9 cellular contexts compared by ENCODE assay signal in the genomic region with DNA sequence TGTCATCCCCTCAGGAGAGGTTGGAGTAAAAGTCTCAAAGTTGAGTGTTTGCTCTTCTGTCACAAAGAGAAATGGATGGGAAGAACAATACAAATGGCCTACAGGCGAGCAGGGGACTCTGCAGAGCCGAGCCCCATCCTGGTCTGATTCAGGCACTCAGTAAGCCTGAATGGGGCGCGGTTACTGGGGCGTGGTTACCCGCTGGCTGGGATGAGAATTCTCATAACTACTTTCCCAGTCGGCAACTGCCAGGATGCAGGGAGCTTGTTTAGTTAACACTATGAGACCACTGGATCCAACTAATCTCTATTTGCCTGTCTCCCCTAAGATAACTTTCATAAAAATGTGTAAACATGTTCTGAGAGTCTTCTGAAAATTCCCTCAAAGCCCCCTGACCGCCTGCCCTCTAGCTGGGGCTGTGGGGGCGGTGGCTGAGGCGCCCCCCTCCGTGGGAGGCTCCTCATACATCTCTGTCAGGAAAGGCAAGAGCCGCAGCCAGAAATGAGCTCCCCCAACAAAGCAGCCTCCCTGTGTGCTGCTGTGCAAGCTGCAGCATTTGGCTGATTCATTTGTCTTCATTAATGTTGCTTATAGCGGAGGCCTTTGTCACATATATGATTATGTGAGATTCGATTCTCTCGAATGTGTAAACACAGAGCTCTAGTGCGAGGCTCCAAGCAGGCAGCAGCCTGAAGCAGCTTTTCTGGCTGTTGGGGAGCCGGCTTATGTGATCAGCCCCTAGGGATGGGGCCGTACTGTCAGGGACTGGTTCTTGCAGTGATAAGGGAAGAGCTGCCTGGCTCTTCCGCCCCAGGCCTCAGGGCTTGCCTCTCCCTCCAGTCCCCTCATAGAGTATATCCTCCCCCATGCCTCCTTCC.
A peak's percentile ranks its signal among the peaks of the same experiment; 100 is the strongest.
DNase-seq lines count a peak whose midpoint lies in the region; ATAC-seq and TF ChIP-seq lines count a peak whose summit lies in the region.
"Had no signal": no experiment of that assay in that cellular context is flagged by ENCODE, and none has a peak within 500 bp of the region (broad histone marks: within the 10 kb centered on the region; RNA-seq: fewer than 3 reads in every experiment).

No MANE protein-coding gene starts in this region.

- TF ChIP-seq RAD21 in HCT116 (IDR thresholded peaks at IDR 0.05; ENCODE audit: low read depth) = no peak

- TF ChIP-seq CTCF in HCT116 (IDR thresholded peaks at IDR 0.05 in 2 of 3, conservative IDR thresholded peaks at IDR 0.05 in 1 of 3; ENCODE audit: borderline replicate concordance in 1 of 3, insufficient read depth in 1 of 3, low read depth in 2 of 3, low read length in 2 of 3) (no peak), foreskin keratinocyte (conservative IDR thresholded peaks at IDR 0.05) (peak; percentile 17)
- no peak for TF ChIP-seq CTCF in CD8-positive, alpha-beta T cell (IDR thresholded peaks at IDR 0.05)

- H3K27ac Mint-ChIP-seq in CD8-positive, alpha-beta T cell = no peak overlapping the region
- no peak overlapping the region for H3K27ac Mint-ChIP-seq in activated T-helper 17 cell treated with anti-CD3 and anti-CD28 coated beads, Interleukin-2, amount 50 U/mL, for 72 hours
- H3K27ac Mint-ChIP-seq: dendritic cell treated with granulocyte-macrophage colony-stimulating factor and Interleukin-4, amounts not matched to agents 40 ng/mL and 50 ng/mL, for 4 days had no signal

- H3K4me1 Mint-ChIP-seq in CD8-positive, alpha-beta T cell (ENCODE audit: low read depth) = peaks cover 4% of the 10 kb centered on the region
- peaks cover 8% of the 10 kb centered on the region for H3K4me1 Mint-ChIP-seq in activated T-helper 17 cell treated with anti-CD3 and anti-CD28 coated beads, Interleukin-2, amount 50 U/mL, for 72 hours

- H3K27me3 Mint-ChIP-seq in CD8-positive, alpha-beta T cell (ENCODE audit: low read depth) = peaks cover 5% of the 10 kb centered on the region
- no peaks in the 10 kb centered on the region for H3K27me3 Mint-ChIP-seq in activated T-helper 17 cell treated with anti-CD3 and anti-CD28 coated beads, Interleukin-2, amount 50 U/mL, for 72 hours

- RAD21 ChIA-PET in HCT116 (lab: Charles Lee; ENCODE audit: low non-redundant PET in 1 of 2, low total read pairs in 2 of 2, uncharacterized antibody in 2 of 2, unreplicated experiment in 2 of 2) = no interaction called here

- no peaks in the 10 kb centered on the region for H3K9me3 ChIP-seq in HCT116 (ENCODE audit: control insufficient read depth in 1 of 2, insufficient read depth in 1 of 2, low read depth in 1 of 2, low read length in 2 of 2)
- no peaks in the 10 kb centered on the region for H3K9me3 ChIP-seq in NT2/D1 (ENCODE audit: insufficient read depth, low read length)
- H3K9me3 ChIP-seq in CD8-positive, alpha-beta T cell (ENCODE audit: low read length) = no peaks in the 10 kb centered on the region

- H3K27me3 ChIP-seq in HCT116 (ENCODE audit: insufficient read depth, low read length) = no peaks in the 10 kb centered on the region
- H3K27me3 ChIP-seq in NT2/D1 (ENCODE audit: insufficient read depth, insufficient read length) = no peaks in the 10 kb centered on the region
- H3K27me3 ChIP-seq in foreskin keratinocyte = no peaks in the 10 kb centered on the region
- H3K27me3 ChIP-seq in CD8-positive, alpha-beta T cell (ENCODE audit: insufficient read depth, low read length) = no peaks in the 10 kb centered on the region

- H3K4me1 ChIP-seq in HCT116 (ENCODE audit: control insufficient read depth in 1 of 2, insufficient read depth in 2 of 2, low read length in 2 of 2) = peaks cover 17 to 38% of the 10 kb centered on the region in 2 experiments
- H3K4me1 ChIP-seq in NT2/D1 (ENCODE audit: insufficient read depth, insufficient read length) = no peaks in the 10 kb centered on the region
- H3K4me1 ChIP-seq in foreskin keratinocyte = peaks cover 26% of the 10 kb centered on the region
- H3K4me1 ChIP-seq in CD8-positive, alpha-beta T cell (ENCODE audit: insufficient read depth, low read length) = no peaks in the 10 kb centered on the region

- H3K9ac ChIP-seq in HCT116 (ENCODE audit: low read length) (0 out of 2 replicates have a peak overlapping the region, but pooled peaks have one; percentile 8), NT2/D1 (ENCODE audit: insufficient read length, low read depth) (peak overlapping the region; percentile 21)

- peak overlapping the region; percentile 58 for H3K4me2 ChIP-seq in HCT116 (ENCODE audit: low read length)

- H3K36me3 ChIP-seq in HCT116 (ENCODE audit: control insufficient read depth in 1 of 2, insufficient read depth in 2 of 2, low read length in 2 of 2) (no peaks in the 10 kb centered on the region), NT2/D1 (ENCODE audit: insufficient read depth, insufficient read length, low read length) (no peaks in the 10 kb centered on the region)
- H3K36me3 ChIP-seq in CD8-positive, alpha-beta T cell (ENCODE audit: insufficient read depth, low read length) = no peaks in the 10 kb centered on the region

- H4K20me1 ChIP-seq in HCT116 (ENCODE audit: insufficient read depth) = no peaks in the 10 kb centered on the region

- POLR2A ChIA-PET in HCT116 (lab: Charles Lee) = no interaction called here
- POLR2A ChIA-PET in CD8-positive, alpha-beta T cell (lab: Charles Lee) = interaction anchor here (2.0 kb wide), 1 partner anchor 24 kb away, joined by 8 read pairs; no protein-coding TSS in a partner anchor

- ATAC-seq in HCT116 = peak; percentile 92
- peak; percentile 67 for ATAC-seq in foreskin keratinocyte
- ATAC-seq in CD8-positive, alpha-beta T cell = no peak
- no peak for ATAC-seq in activated T-helper 17 cell treated with anti-CD3 and anti-CD28 coated beads, Interleukin-2, amount 50 U/mL, for 72 hours (replicated peaks)

- no peaks in the 10 kb centered on the region for H3K9me3 Mint-ChIP-seq in CD8-positive, alpha-beta T cell
- H3K9me3 Mint-ChIP-seq in activated T-helper 17 cell treated with anti-CD3 and anti-CD28 coated beads, Interleukin-2, amount 50 U/mL, for 72 hours = no peaks in the 10 kb centered on the region
- H3K9me3 Mint-ChIP-seq: dendritic cell treated with granulocyte-macrophage colony-stimulating factor and Interleukin-4, amounts not matched to agents 40 ng/mL and 50 ng/mL, for 4 days had no signal

- H3K4me3 ChIP-seq in HCT116 (replicated peaks in 1 of 2; ENCODE audit: low read depth in 1 of 2, low read length in 2 of 2) (no peak overlapping the region), NT2/D1 (ENCODE audit: insufficient read length, low read depth) (no peak overlapping the region)
- no peak overlapping the region for H3K4me3 ChIP-seq in CD8-positive, alpha-beta T cell (ENCODE audit: low read depth, low read length)

- no peak for TF ChIP-seq POLR2A in HCT116 (IDR thresholded peaks at IDR 0.05; ENCODE audit: borderline replicate concordance, extremely low read depth, insufficient read depth, insufficient read length)

- no peak overlapping the region for H3K4me3 Mint-ChIP-seq in CD8-positive, alpha-beta T cell
- no peak overlapping the region for H3K4me3 Mint-ChIP-seq in activated T-helper 17 cell treated with anti-CD3 and anti-CD28 coated beads, Interleukin-2, amount 50 U/mL, for 72 hours
- H3K4me3 Mint-ChIP-seq: dendritic cell treated with granulocyte-macrophage colony-stimulating factor and Interleukin-4, amounts not matched to agents 40 ng/mL and 50 ng/mL, for 4 days had no signal

- CTCF ChIA-PET in HCT116 (lab: Charles Lee) = interaction anchor here (1.4 kb wide), 1 partner anchor 122 kb away, joined by 4 read pairs; no protein-coding TSS in a partner anchor
- CTCF ChIA-PET in CD8-positive, alpha-beta T cell (lab: Charles Lee) = no interaction called here

- H3K27ac ChIP-seq in HCT116 (ENCODE audit: low read depth, low read length) = no peak overlapping the region
- peak overlapping the region; percentile 70 for H3K27ac ChIP-seq in foreskin keratinocyte
- H3K27ac ChIP-seq in CD8-positive, alpha-beta T cell (ENCODE audit: low read depth, low read length) = no peak overlapping the region

- no peaks in the 10 kb centered on the region for H3K36me3 Mint-ChIP-seq in CD8-positive, alpha-beta T cell
- H3K36me3 Mint-ChIP-seq in activated T-helper 17 cell treated with anti-CD3 and anti-CD28 coated beads, Interleukin-2, amount 50 U/mL, for 72 hours (ENCODE audit: low read depth) = no peaks in the 10 kb centered on the region

- DNase-seq in HCT116 (ENCODE audit: low read depth, low spot score) = no peak
- DNase-seq in NT2/D1 (ENCODE audit: low read depth, low spot score) = no peak
- DNase-seq in foreskin keratinocyte = peak in 1 of 2 donors; percentile 59
- peak; percentile 90 for DNase-seq in posterior vena cava (ENCODE audit: low spot score)
- DNase-seq in CD8-positive, alpha-beta T cell = no peak
- DNase-seq in DMS53 (lab: John Stamatoyannopoulos, UW) = no peak
- DNase-seq in 8988T = no peak

- no TSS peak for BruUV-seq in HCT116 (replicated peaks; lab: Mats Ljungman, UMichigan)

- no peaks in the 10 kb centered on the region for H3K79me2 ChIP-seq in HCT116 (ENCODE audit: insufficient read depth, low read length)

- intact Hi-C loops in HCT116 (cut with micrococcal nuclease) = no loop called here
- intact Hi-C loops in posterior vena cava (cut with DNase I) = no loop called here
- intact Hi-C loops in CD8-positive, alpha-beta T cell (cut with DNase I, micrococcal nuclease) = no loop called here

- no peak overlapping the region for H2AFZ ChIP-seq in HCT116 (ENCODE audit: low read depth, low read length, poor library complexity, severe bottlenecking)

- H3K9me2 ChIP-seq in HCT116 (ENCODE audit: insufficient read depth) = no peaks in the 10 kb centered on the region

TF ChIP-seq in HCT116, 20 proteins besides CTCF, POLR2A, EP300 and RAD21:
- TF ChIP-seq JUND (IDR thresholded peaks at IDR 0.05) = no peak
- TF ChIP-seq, protein P1, sequence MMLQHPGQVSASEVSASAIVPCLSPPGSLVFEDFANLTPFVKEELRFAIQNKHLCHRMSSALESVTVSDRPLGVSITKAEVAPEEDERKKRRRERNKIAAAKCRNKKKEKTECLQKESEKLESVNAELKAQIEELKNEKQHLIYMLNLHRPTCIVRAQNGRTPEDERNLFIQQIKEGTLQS (IDR thresholded peaks at IDR 0.05) = no peak
- no peak for TF ChIP-seq ELF1 (IDR thresholded peaks at IDR 0.05; ENCODE audit: borderline replicate concordance, low read depth)
- TF ChIP-seq ZFX (IDR thresholded peaks at IDR 0.05) = no peak
TF ChIP-seq in HCT116: peak in this region for 0.

Comparison
In these comparisons a context has a peak if more than half of its experiments do, and no peak if none do; other contexts are left out.
1. ATAC-seq: peak in HCT116 (single experiment) and foreskin keratinocyte (single experiment); none in CD8-positive, alpha-beta T cell (single experiment) and activated T-helper 17 cell treated with anti-CD3 and anti-CD28 coated beads, Interleukin-2, amount 50 U/mL, for 72 hours (single experiment).